1 cellular context compared by ENCODE assay signal in the genomic region with DNA sequence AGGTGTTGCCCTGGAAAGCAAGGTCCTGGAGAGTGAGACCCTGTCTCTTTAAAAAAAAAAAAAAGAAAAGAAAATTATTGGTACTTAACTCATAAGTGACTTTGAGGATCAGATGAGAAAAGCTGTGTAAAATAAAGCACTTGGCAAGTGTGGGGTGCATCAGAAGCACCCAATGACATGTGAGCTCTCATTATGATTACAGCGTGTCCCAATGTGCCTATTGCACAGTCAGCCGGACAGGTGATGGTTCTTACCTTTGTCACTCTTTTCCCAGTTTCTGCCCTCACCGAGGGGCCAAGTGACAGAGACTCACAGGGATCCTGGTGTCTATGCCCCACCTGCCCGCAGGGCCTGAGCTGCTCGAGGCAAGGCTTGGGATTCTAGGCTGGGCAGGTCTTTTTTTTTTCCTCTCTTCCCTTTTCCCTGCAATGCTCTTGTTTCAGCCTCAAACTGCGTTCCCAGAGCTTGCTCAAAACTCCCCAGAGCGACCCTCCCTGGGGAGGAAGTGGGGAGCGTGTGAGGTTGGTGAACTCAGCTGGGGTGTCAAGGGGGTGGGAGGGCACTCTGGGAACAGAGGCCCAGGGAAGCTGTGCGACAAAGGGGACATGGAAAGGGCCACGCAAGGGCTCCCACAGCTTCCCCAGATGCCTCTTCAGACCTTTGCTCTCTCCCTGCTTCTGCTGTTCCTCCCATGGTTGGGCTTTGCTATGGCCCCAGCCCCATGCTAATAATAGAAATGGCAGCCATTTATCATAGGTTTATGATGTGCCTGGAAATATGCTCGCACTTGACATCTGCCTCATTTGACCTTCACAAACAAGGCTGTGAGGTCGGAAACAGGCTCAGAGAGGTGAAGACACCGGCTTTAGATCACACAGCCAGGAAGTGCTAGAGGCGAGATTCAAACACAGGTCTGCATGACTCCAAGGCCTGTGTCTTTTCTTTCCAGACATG.
TF ChIP-seq lines count a peak whose summit lies in the region.

No MANE protein-coding gene starts in this region.

TF ChIP-seq in K562, 482 proteins besides CTCF, POLR2A, EP300 and RAD21 (continued from another document and continues in another):
- TF ChIP-seq, protein P1, sequence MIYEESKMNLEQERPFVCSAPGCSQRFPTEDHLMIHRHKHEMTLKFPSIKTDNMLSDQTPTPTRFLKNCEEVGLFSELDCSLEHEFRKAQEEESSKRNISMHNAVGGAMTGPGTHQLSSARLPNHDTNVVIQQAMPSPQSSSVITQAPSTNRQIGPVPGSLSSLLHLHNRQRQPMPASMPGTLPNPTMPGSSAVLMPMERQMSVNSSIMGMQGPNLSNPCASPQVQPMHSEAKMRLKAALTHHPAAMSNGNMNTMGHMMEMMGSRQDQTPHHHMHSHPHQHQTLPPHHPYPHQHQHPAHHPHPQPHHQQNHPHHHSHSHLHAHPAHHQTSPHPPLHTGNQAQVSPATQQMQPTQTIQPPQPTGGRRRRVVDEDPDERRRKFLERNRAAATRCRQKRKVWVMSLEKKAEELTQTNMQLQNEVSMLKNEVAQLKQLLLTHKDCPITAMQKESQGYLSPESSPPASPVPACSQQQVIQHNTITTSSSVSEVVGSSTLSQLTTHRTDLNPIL (CRISPR knock-in tag; IDR thresholded peaks at IDR 0.05): no peak
- TF ChIP-seq, protein P2, sequence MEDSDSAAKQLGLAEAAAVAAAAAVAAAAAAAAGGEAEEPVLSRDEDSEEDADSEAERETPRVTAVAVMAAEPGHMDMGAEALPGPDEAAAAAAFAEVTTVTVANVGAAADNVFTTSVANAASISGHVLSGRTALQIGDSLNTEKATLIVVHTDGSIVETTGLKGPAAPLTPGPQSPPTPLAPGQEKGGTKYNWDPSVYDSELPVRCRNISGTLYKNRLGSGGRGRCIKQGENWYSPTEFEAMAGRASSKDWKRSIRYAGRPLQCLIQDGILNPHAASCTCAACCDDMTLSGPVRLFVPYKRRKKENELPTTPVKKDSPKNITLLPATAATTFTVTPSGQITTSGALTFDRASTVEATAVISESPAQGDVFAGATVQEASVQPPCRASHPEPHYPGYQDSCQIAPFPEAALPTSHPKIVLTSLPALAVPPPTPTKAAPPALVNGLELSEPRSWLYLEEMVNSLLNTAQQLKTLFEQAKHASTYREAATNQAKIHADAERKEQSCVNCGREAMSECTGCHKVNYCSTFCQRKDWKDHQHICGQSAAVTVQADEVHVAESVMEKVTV (CRISPR knock-in tag; IDR thresholded peaks at IDR 0.05): no peak
- TF ChIP-seq HNRNPLL (IDR thresholded peaks at IDR 0.05; ENCODE audit: low read depth, low read length, poor library complexity, severe bottlenecking) (no peak), HCFC1 (IDR thresholded peaks at IDR 0.05; ENCODE audit: low read depth, low read length) (no peak), OTX1 (CRISPR knock-in tag; IDR thresholded peaks at IDR 0.05) (no peak), ZZZ3 (IDR thresholded peaks at IDR 0.05) (no peak), TSC22D4 (tag; IDR thresholded peaks at IDR 0.05) (no peak), ZFP1 (CRISPR knock-in tag; IDR thresholded peaks at IDR 0.05) (no peak), BRD4 (IDR thresholded peaks at IDR 0.05) (no peak), ELF2 (CRISPR knock-in tag; IDR thresholded peaks at IDR 0.05) (no peak), MEF2A (IDR thresholded peaks at IDR 0.05; ENCODE audit: control insufficient read depth, low read depth, low read length) (no peak), HDAC2 (IDR thresholded peaks at IDR 0.05) (peak; percentile 73; the same call in 1 of the 2 replicates), MEF2D (tag; conservative IDR thresholded peaks at IDR 0.05; ENCODE audit: low read depth) (no peak), ETV1 (tag; conservative IDR thresholded peaks at IDR 0.05; ENCODE audit: low read depth) (peak; percentile 52; the same call in 1 of the 2 replicates), RCOR1 (IDR thresholded peaks at IDR 0.05; ENCODE audit: borderline replicate concordance in 1 of 2, low read depth in 2 of 2, low read length in 2 of 2) (0 out of 4 replicates have a peak, but pooled peaks of 1 of the 2 experiments have one; percentile 27), MAZ (CRISPR knock-in tag; conservative IDR thresholded peaks at IDR 0.05 in 1 of 2, IDR thresholded peaks at IDR 0.05 in 1 of 2) (no peak), MTA1 (IDR thresholded peaks at IDR 0.05; ENCODE audit: borderline replicate concordance) (no peak), CHCHD3 (CRISPR knock-in tag; IDR thresholded peaks at IDR 0.05) (no peak), RNF2 (IDR thresholded peaks at IDR 0.05) (no peak), MIER1 (IDR thresholded peaks at IDR 0.05; ENCODE audit: low read depth) (no peak), GATAD2A (IDR thresholded peaks at IDR 0.05) (no peak), NFYB (IDR thresholded peaks at IDR 0.05; ENCODE audit: extremely low read depth, insufficient read length) (no peak), CBX1 (IDR thresholded peaks at IDR 0.05; ENCODE audit: low read depth) (no peak), ELF1 (tag; IDR thresholded peaks at IDR 0.05) (no peak), ZNF695 (CRISPR knock-in tag; IDR thresholded peaks at IDR 0.05) (no peak), HNRNPK (IDR thresholded peaks at IDR 0.05; ENCODE audit: low read depth, low read length, poor library complexity, severe bottlenecking) (no peak), MYC (IDR thresholded peaks at IDR 0.05; ENCODE audit: low read depth, low read length) (no peak), MYC (CRISPR knock-in tag; IDR thresholded peaks at IDR 0.05; ENCODE audit: borderline replicate concordance, low read depth) (no peak), STAT5A (IDR thresholded peaks at IDR 0.05; ENCODE audit: borderline replicate concordance, low read length) (no peak), ZFP36 (IDR thresholded peaks at IDR 0.05; ENCODE audit: low read depth, low read length, partially characterized antibody) (peak; percentile 85), RBM25 (IDR thresholded peaks at IDR 0.05; ENCODE audit: low read depth, low read length, severe bottlenecking) (peak; percentile 77), NUFIP1 (IDR thresholded peaks at IDR 0.05; ENCODE audit: partially characterized antibody) (no peak), BCOR (IDR thresholded peaks at IDR 0.05) (peak; percentile 85), YY1 (IDR thresholded peaks at IDR 0.05; ENCODE audit: borderline replicate concordance in 1 of 3, control insufficient read depth in 1 of 3, extremely low read depth in 1 of 3, insufficient read depth in 3 of 3, insufficient read length in 1 of 3, insufficient replicate concordance in 2 of 3, low read depth in 1 of 3, low read length in 2 of 3) (peak in 1 of 3 experiments; percentile 11), SIX5 (IDR thresholded peaks at IDR 0.05; ENCODE audit: borderline replicate concordance in 1 of 2, insufficient read depth in 1 of 2, low read depth in 1 of 2, low read length in 2 of 2) (no peak), POLR2H (tag; IDR thresholded peaks at IDR 0.05; ENCODE audit: low read depth) (no peak), ETV5 (CRISPR knock-in tag; IDR thresholded peaks at IDR 0.05; ENCODE audit: low read depth) (peak; percentile 32; the same call in 1 of the 2 replicates), CCAR2 (IDR thresholded peaks at IDR 0.05; ENCODE audit: low read depth, low read length) (no peak), ZNF12 (CRISPR knock-in tag; IDR thresholded peaks at IDR 0.05) (no peak), BRF1 (IDR thresholded peaks at IDR 0.05; ENCODE audit: borderline replicate concordance, extremely low read depth, insufficient read length) (no peak), DIDO1 (tag; IDR thresholded peaks at IDR 0.05; ENCODE audit: low read depth) (no peak), HDAC1 (IDR thresholded peaks at IDR 0.05) (no peak), NR2F6 (CRISPR knock-in tag; IDR thresholded peaks at IDR 0.05) (no peak), CEBPG (CRISPR knock-in tag; IDR thresholded peaks at IDR 0.05) (no peak), CEBPG (tag; conservative IDR thresholded peaks at IDR 0.05 in 1 of 2, IDR thresholded peaks at IDR 0.05 in 1 of 2) (no peak), ZEB2 (IDR thresholded peaks at IDR 0.05) (no peak), MCM7 (IDR thresholded peaks at IDR 0.05) (no peak), ZNF444 (CRISPR knock-in tag; IDR thresholded peaks at IDR 0.05) (no peak), ZNF121 (CRISPR knock-in tag; conservative IDR thresholded peaks at IDR 0.05) (no peak), HNRNPUL1 (IDR thresholded peaks at IDR 0.05; ENCODE audit: low read length) (no peak), SAFB2 (IDR thresholded peaks at IDR 0.05; ENCODE audit: borderline replicate concordance, low read depth, low read length, severe bottlenecking) (no peak), ESRRA (IDR thresholded peaks at IDR 0.05; ENCODE audit: borderline replicate concordance, low read depth) (0 out of 2 replicates have a peak, but pooled peaks have one; percentile 38), ERF (CRISPR knock-in tag; IDR thresholded peaks at IDR 0.05) (no peak), NR1H2 (CRISPR knock-in tag; IDR thresholded peaks at IDR 0.05) (no peak), SMARCA5 (IDR thresholded peaks at IDR 0.05) (0 out of 2 replicates have a peak, but pooled peaks have one; percentile 28), ZNF146 (CRISPR knock-in tag; IDR thresholded peaks at IDR 0.05; ENCODE audit: unreplicated experiment) (no peak)
- TF ChIP-seq, protein P3, sequence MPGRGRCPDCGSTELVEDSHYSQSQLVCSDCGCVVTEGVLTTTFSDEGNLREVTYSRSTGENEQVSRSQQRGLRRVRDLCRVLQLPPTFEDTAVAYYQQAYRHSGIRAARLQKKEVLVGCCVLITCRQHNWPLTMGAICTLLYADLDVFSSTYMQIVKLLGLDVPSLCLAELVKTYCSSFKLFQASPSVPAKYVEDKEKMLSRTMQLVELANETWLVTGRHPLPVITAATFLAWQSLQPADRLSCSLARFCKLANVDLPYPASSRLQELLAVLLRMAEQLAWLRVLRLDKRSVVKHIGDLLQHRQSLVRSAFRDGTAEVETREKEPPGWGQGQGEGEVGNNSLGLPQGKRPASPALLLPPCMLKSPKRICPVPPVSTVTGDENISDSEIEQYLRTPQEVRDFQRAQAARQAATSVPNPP (IDR thresholded peaks at IDR 0.05; ENCODE audit: borderline replicate concordance, insufficient read depth, insufficient read length): no peak
- TF ChIP-seq, protein P4, sequence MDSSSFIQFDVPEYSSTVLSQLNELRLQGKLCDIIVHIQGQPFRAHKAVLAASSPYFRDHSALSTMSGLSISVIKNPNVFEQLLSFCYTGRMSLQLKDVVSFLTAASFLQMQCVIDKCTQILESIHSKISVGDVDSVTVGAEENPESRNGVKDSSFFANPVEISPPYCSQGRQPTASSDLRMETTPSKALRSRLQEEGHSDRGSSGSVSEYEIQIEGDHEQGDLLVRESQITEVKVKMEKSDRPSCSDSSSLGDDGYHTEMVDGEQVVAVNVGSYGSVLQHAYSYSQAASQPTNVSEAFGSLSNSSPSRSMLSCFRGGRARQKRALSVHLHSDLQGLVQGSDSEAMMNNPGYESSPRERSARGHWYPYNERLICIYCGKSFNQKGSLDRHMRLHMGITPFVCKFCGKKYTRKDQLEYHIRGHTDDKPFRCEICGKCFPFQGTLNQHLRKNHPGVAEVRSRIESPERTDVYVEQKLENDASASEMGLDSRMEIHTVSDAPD (CRISPR knock-in tag; IDR thresholded peaks at IDR 0.05): no peak
- TF ChIP-seq, protein P5, sequence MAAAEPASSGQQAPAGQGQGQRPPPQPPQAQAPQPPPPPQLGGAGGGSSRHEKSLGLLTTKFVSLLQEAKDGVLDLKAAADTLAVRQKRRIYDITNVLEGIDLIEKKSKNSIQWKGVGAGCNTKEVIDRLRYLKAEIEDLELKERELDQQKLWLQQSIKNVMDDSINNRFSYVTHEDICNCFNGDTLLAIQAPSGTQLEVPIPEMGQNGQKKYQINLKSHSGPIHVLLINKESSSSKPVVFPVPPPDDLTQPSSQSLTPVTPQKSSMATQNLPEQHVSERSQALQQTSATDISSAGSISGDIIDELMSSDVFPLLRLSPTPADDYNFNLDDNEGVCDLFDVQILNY (CRISPR knock-in tag; IDR thresholded peaks at IDR 0.05): no peak
- TF ChIP-seq, protein P6, sequence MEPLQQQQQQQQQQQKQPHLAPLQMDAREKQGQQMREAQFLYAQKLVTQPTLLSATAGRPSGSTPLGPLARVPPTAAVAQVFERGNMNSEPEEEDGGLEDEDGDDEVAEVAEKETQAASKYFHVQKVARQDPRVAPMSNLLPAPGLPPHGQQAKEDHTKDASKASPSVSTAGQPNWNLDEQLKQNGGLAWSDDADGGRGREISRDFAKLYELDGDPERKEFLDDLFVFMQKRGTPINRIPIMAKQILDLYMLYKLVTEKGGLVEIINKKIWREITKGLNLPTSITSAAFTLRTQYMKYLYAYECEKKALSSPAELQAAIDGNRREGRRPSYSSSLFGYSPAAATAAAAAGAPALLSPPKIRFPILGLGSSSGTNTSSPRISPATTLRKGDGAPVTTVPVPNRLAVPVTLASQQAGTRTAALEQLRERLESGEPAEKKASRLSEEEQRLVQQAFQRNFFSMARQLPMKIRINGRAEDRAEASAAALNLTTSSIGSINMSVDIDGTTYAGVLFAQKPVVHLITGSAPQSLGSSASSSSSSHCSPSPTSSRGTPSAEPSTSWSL (CRISPR knock-in tag; IDR thresholded peaks at IDR 0.05; ENCODE audit: borderline replicate concordance): no peak
- TF ChIP-seq, protein P7, sequence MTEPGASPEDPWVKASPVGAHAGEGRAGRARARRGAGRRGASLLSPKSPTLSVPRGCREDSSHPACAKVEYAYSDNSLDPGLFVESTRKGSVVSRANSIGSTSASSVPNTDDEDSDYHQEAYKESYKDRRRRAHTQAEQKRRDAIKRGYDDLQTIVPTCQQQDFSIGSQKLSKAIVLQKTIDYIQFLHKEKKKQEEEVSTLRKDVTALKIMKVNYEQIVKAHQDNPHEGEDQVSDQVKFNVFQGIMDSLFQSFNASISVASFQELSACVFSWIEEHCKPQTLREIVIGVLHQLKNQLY (CRISPR knock-in tag; conservative IDR thresholded peaks at IDR 0.05): no peak
